In genomic region chr7:91264083-91264923, GRCh38 we compare ENCODE assay signal across 1 cellular context.
TF ChIP-seq lines count a peak whose summit lies in the region.

FZD1 (plus strand) TSS chr7:91264433; CDS start chr7:91264881, 448 bp downstream.

TF ChIP-seq in H1, 55 proteins besides CTCF, POLR2A, EP300 and RAD21:
- TF ChIP-seq CHD7 (IDR thresholded peaks at IDR 0.05; ENCODE audit: insufficient replicate concordance, low read length) (no peak), SRF (IDR thresholded peaks at IDR 0.05; ENCODE audit: low read depth, low read length) (no peak), ASH2L (IDR thresholded peaks at IDR 0.05; ENCODE audit: low read length) (no peak), BRCA1 (IDR thresholded peaks at IDR 0.05; ENCODE audit: low read depth, low read length) (no peak), ZNF274 (IDR thresholded peaks at IDR 0.05; ENCODE audit: borderline replicate concordance, extremely low read depth, low read length) (no peak), HDAC6 (IDR thresholded peaks at IDR 0.05; ENCODE audit: low read depth, low read length) (no peak), CTBP2 (IDR thresholded peaks at IDR 0.05; ENCODE audit: borderline replicate concordance, insufficient read depth, insufficient read length, low read length) (peak; percentile 72), NRF1 (IDR thresholded peaks at IDR 0.05; ENCODE audit: low read depth, low read length) (no peak), EZH2 (IDR thresholded peaks at IDR 0.05; ENCODE audit: low read depth, low read length, severe bottlenecking) (no peak), GTF2F1 (IDR thresholded peaks at IDR 0.05; ENCODE audit: borderline replicate concordance, low read depth, low read length) (no peak), E2F6 (IDR thresholded peaks at IDR 0.05) (no peak; the same call in 1 of the 2 replicates), TBP (IDR thresholded peaks at IDR 0.05; ENCODE audit: low read depth, low read length) (peak; percentile 21; the same call in 1 of the 2 replicates), YY1 (IDR thresholded peaks at IDR 0.05; ENCODE audit: low read depth, low read length) (peak; percentile 76), CBX8 (IDR thresholded peaks at IDR 0.05; ENCODE audit: borderline replicate concordance, low read depth, low read length) (no peak), NANOG (IDR thresholded peaks at IDR 0.05; ENCODE audit: insufficient read depth, low read depth, low read length, poor library complexity, severe bottlenecking) (no peak), SIRT6 (IDR thresholded peaks at IDR 0.05; ENCODE audit: low read length) (no peak), TEAD4 (IDR thresholded peaks at IDR 0.05; ENCODE audit: low read depth, low read length) (no peak; the same call in 1 of the 2 replicates), ATF2 (IDR thresholded peaks at IDR 0.05; ENCODE audit: low read length) (no peak), RNF2 (IDR thresholded peaks at IDR 0.05; ENCODE audit: borderline replicate concordance, low read depth, low read length, missing control alignments, poor library complexity, severe bottlenecking) (no peak), RFX5 (IDR thresholded peaks at IDR 0.05; ENCODE audit: borderline replicate concordance, low read depth, low read length) (no peak), SP1 (IDR thresholded peaks at IDR 0.05; ENCODE audit: low read depth, low read length) (0 out of 2 replicates have a peak, but pooled peaks have one; percentile 24), POLR2AphosphoS5 (IDR thresholded peaks at IDR 0.05; ENCODE audit: low read depth, low read length) (no peak), KDM5A (IDR thresholded peaks at IDR 0.05; ENCODE audit: low read length) (no peak), RXRA (IDR thresholded peaks at IDR 0.05; ENCODE audit: insufficient read depth, low read depth, low read length) (no peak), CBX5 (IDR thresholded peaks at IDR 0.05; ENCODE audit: low read depth, low read length) (no peak), CREB1 (IDR thresholded peaks at IDR 0.05) (peak; percentile 61; the same call in 1 of the 2 replicates), SIN3A (conservative IDR thresholded peaks at IDR 0.05 in 1 of 2, IDR thresholded peaks at IDR 0.05 in 1 of 2; ENCODE audit: low read depth in 1 of 2, low read length in 2 of 2) (0 out of 4 replicates have a peak, but pooled peaks of 1 of the 2 experiments have one; percentile 32), TAF7 (optimal IDR thresholded peaks at IDR 0.05; ENCODE audit: borderline replicate concordance, low read depth, low read length) (peak; percentile 50), SP4 (IDR thresholded peaks at IDR 0.05; ENCODE audit: low read length) (peak; percentile 98), MAX (IDR thresholded peaks at IDR 0.05) (peak; percentile 57; the same call in 1 of the 2 replicates), CHD1 (IDR thresholded peaks at IDR 0.05; ENCODE audit: low read depth, low read length) (no peak), SIX5 (IDR thresholded peaks at IDR 0.05; ENCODE audit: low read depth, low read length) (no peak), POU5F1 (IDR thresholded peaks at IDR 0.05; ENCODE audit: low read depth, low read length) (0 out of 2 replicates have a peak, but pooled peaks have one; percentile 35), BCL11A (IDR thresholded peaks at IDR 0.05; ENCODE audit: low read depth in 2 of 2, low read length in 2 of 2) (no peak), TCF12 (IDR thresholded peaks at IDR 0.05; ENCODE audit: low read depth, low read length) (no peak), GABPA (IDR thresholded peaks at IDR 0.05; ENCODE audit: borderline replicate concordance, insufficient read depth, low read length) (no peak), MAFK (IDR thresholded peaks at IDR 0.05; ENCODE audit: low read depth, low read length) (no peak), CEBPB (IDR thresholded peaks at IDR 0.05; ENCODE audit: low read depth, low read length) (no peak), FOSL1 (IDR thresholded peaks at IDR 0.05; ENCODE audit: insufficient read depth, low read depth, low read length) (no peak), SP2 (IDR thresholded peaks at IDR 0.05; ENCODE audit: low read length) (no peak), JUN (IDR thresholded peaks at IDR 0.05; ENCODE audit: low read depth, low read length) (no peak), HDAC2 (IDR thresholded peaks at IDR 0.05; ENCODE audit: borderline replicate concordance in 1 of 2, low read depth in 2 of 2, low read length in 2 of 2) (no peak), PHF8 (conservative IDR thresholded peaks at IDR 0.05; ENCODE audit: low read depth, low read length) (0 out of 2 replicates have a peak, but pooled peaks have one; percentile 18), TAF1 (IDR thresholded peaks at IDR 0.05; ENCODE audit: low read depth, low read length) (peak; percentile 62; the same call in 1 of the 2 replicates), USF2 (IDR thresholded peaks at IDR 0.05; ENCODE audit: low read length) (no peak), ATF3 (IDR thresholded peaks at IDR 0.05; ENCODE audit: insufficient read depth, low read depth, low read length) (no peak), CHD2 (IDR thresholded peaks at IDR 0.05; ENCODE audit: low read length) (peak; percentile 57; the same call in 1 of the 2 replicates), KDM1A (IDR thresholded peaks at IDR 0.05; ENCODE audit: borderline replicate concordance, low read length) (no peak), EGR1 (IDR thresholded peaks at IDR 0.05; ENCODE audit: borderline replicate concordance, low read depth, low read length) (0 out of 2 replicates have a peak, but pooled peaks have one; percentile 36), SAP30 (IDR thresholded peaks at IDR 0.05; ENCODE audit: insufficient read depth, insufficient replicate concordance, low read length) (no peak), RBBP5 (IDR thresholded peaks at IDR 0.05; ENCODE audit: borderline replicate concordance, low read depth, low read length) (peak; percentile 86), SUZ12 (IDR thresholded peaks at IDR 0.05; ENCODE audit: low read length) (no peak; the same call in 1 of the 2 replicates), KDM4A (IDR thresholded peaks at IDR 0.05; ENCODE audit: low read depth, low read length, severe bottlenecking) (peak; percentile 60), JUND (IDR thresholded peaks at IDR 0.05; ENCODE audit: low read length) (no peak), BACH1 (IDR thresholded peaks at IDR 0.05; ENCODE audit: low read length) (no peak)
TF ChIP-seq in H1: peak in this region for 16.
